29 cellular contexts compared by ENCODE assay signal in genomic region chrX:110512341-110512740, GRCh38.
"Had no signal": no experiment of that assay in that cellular context is flagged by ENCODE, and none has a peak within 500 bp of the region (broad histone marks: within the 10 kb centered on the region; RNA-seq: fewer than 3 reads in every experiment).

No MANE protein-coding gene starts in this region.

- H3K27ac ChIP-seq: stomach, suprapubic skin, testis, thoracic aorta, thyroid gland, tibial artery, tibial nerve, transverse colon, upper lobe of left lung, upper lobe of right lung, uterus, vagina had no signal

- H3K4me3 Mint-ChIP-seq: stimulated activated effector memory CD8-positive, alpha-beta T cell treated with anti-CD3 and anti-CD28 coated beads, Interleukin-12 subunit alpha, Interleukin-12 subunit beta, amount 100 ng/mL, for 72 hours; stimulated activated memory B cell treated with anti-CD40 and anti-IgM and Interleukin-4, amounts not matched to agents 10 μg/mL and 1 μg/mL and 100 μg/mL, for 72 hours; stimulated activated naive B cell treated with anti-CD40 and anti-IgM and Interleukin-4, amounts not matched to agents 10 μg/mL and 1 μg/mL and 100 μg/mL, for 72 hours; stimulated activated naive CD8-positive, alpha-beta T cell treated with anti-CD3 and anti-CD28 coated beads, Interleukin-15, amount 100 ng/mL, for 72 hours; stimulated activated naive CD8-positive, alpha-beta T cell treated with anti-CD3 and anti-CD28 coated beads, Interleukin-15, Interleukin-2, amounts not matched to agents 100 ng/mL and 50 ng/mL, for 24 hours; type B pancreatic cell had no signal

- DNase-seq: stimulated activated CD4-positive, alpha-beta T cell treated with anti-CD3 and anti-CD28 coated beads, Interleukin-2, amount 100 ng/mL, for 48 hours; stimulated activated CD4-positive, alpha-beta T cell treated with anti-CD3 and anti-CD28 coated beads, Interleukin-4, amount 100 ng/mL, for 1 hour; stimulated activated CD4-positive, alpha-beta T cell treated with anti-CD3 and anti-CD28 coated beads, Interleukin-4, amount 100 ng/mL, for 24 hours; stimulated activated CD4-positive, alpha-beta T cell treated with anti-CD3 and anti-CD28 coated beads, Interleukin-4, amount 100 ng/mL, for 4 hours; stimulated activated CD8-positive, alpha-beta memory T cell treated with anti-CD3 and anti-CD28 coated beads, Interleukin-4, amount 100 ng/mL, for 48 hours; stimulated activated naive B cell treated with anti-CD40 and anti-IgM and Interleukin-4, amounts not matched to agents 10 μg/mL and 1 μg/mL and 100 μg/mL, for 72 hours; stimulated activated naive CD4-positive, alpha-beta T cell; stimulated activated naive CD4-positive, alpha-beta T cell treated with Interleukin-2 at 50 U/mL for 16 hours; stimulated activated naive CD8-positive, alpha-beta T cell treated with anti-CD3 and anti-CD28 coated beads, Interleukin-15, amount 100 ng/mL, for 72 hours; stimulated activated naive CD8-positive, alpha-beta T cell treated with anti-CD3 and anti-CD28 coated beads, Interleukin-15, Interleukin-2, amounts not matched to agents 100 U/mL and 50 U/mL, for 24 hours; stomach; substantia nigra; testis; thyroid gland; tibial artery; transverse colon; trophoblast cell; upper lobe of left lung; upper lobe of right lung; uterus had no signal

- H3K4me3 ChIP-seq: stomach, suprapubic skin, testis, thoracic aorta, thyroid gland, tibial artery, tibial nerve, transverse colon, upper lobe of left lung, upper lobe of right lung, uterus, vagina had no signal

- H3K4me1 Mint-ChIP-seq: stimulated activated effector memory CD8-positive, alpha-beta T cell treated with anti-CD3 and anti-CD28 coated beads, Interleukin-12 subunit alpha, Interleukin-12 subunit beta, amount 100 ng/mL, for 72 hours; stimulated activated memory B cell treated with anti-CD40 and anti-IgM and Interleukin-4, amounts not matched to agents 10 μg/mL and 1 μg/mL and 100 μg/mL, for 72 hours; stimulated activated naive B cell treated with anti-CD40 and anti-IgM and Interleukin-4, amounts not matched to agents 10 μg/mL and 1 μg/mL and 100 μg/mL, for 72 hours; stimulated activated naive CD8-positive, alpha-beta T cell treated with anti-CD3 and anti-CD28 coated beads, Interleukin-15, amount 100 ng/mL, for 72 hours had no signal

- H3K36me3 Mint-ChIP-seq: stimulated activated effector memory CD8-positive, alpha-beta T cell treated with anti-CD3 and anti-CD28 coated beads, Interleukin-12 subunit alpha, Interleukin-12 subunit beta, amount 100 ng/mL, for 72 hours; stimulated activated memory B cell treated with anti-CD40 and anti-IgM and Interleukin-4, amounts not matched to agents 10 μg/mL and 1 μg/mL and 100 μg/mL, for 72 hours; stimulated activated naive B cell treated with anti-CD40 and anti-IgM and Interleukin-4, amounts not matched to agents 10 μg/mL and 1 μg/mL and 100 μg/mL, for 72 hours; type B pancreatic cell had no signal

- H3K27me3 Mint-ChIP-seq: stimulated activated memory B cell treated with anti-CD40 and anti-IgM and Interleukin-4, amounts not matched to agents 10 μg/mL and 1 μg/mL and 100 μg/mL, for 72 hours; stimulated activated naive B cell treated with anti-CD40 and anti-IgM and Interleukin-4, amounts not matched to agents 10 μg/mL and 1 μg/mL and 100 μg/mL, for 72 hours; stimulated activated naive CD8-positive, alpha-beta T cell treated with anti-CD3 and anti-CD28 coated beads, Interleukin-15, amount 100 ng/mL, for 72 hours; stimulated activated naive CD8-positive, alpha-beta T cell treated with anti-CD3 and anti-CD28 coated beads, Interleukin-15, Interleukin-2, amounts not matched to agents 100 ng/mL and 50 ng/mL, for 24 hours; type B pancreatic cell had no signal

- ATAC-seq: stimulated activated effector memory CD8-positive, alpha-beta T cell treated with anti-CD3 and anti-CD28 coated beads, Interleukin-12 subunit alpha, Interleukin-12 subunit beta, amount 100 ng/mL, for 72 hours; stimulated activated memory B cell treated with anti-CD40 and anti-IgM and Interleukin-4, amounts not matched to agents 10 μg/mL and 1 μg/mL and 100 μg/mL, for 72 hours; stimulated activated naive B cell treated with anti-CD40 and anti-IgM and Interleukin-4, amounts not matched to agents 10 μg/mL and 1 μg/mL and 100 μg/mL, for 72 hours; stimulated activated naive CD8-positive, alpha-beta T cell treated with anti-CD3 and anti-CD28 coated beads, Interleukin-15, amount 100 ng/mL, for 72 hours; stimulated activated naive CD8-positive, alpha-beta T cell treated with anti-CD3 and anti-CD28 coated beads, Interleukin-15, Interleukin-2, amounts not matched to agents 100 U/mL and 50 U/mL, for 24 hours; upper lobe of right lung had no signal

- H3K9me3 ChIP-seq: suprapubic skin, testis, thoracic aorta, thyroid gland, tibial artery, tibial nerve, transverse colon, upper lobe of left lung, upper lobe of right lung, uterus, vagina had no signal

- FAIRE-seq: urothelium cell line had no signal

- H3K27me3 ChIP-seq: suprapubic skin, testis, thyroid gland, tibial artery, transverse colon, upper lobe of left lung, upper lobe of right lung, uterus, vagina had no signal

- H3K36me3 ChIP-seq: stomach, suprapubic skin, thoracic aorta, thyroid gland, tibial artery, tibial nerve, transverse colon, upper lobe of left lung, upper lobe of right lung, uterus, vagina had no signal

- H3K27ac Mint-ChIP-seq: stimulated activated effector memory CD8-positive, alpha-beta T cell treated with anti-CD3 and anti-CD28 coated beads, Interleukin-12 subunit alpha, Interleukin-12 subunit beta, amount 100 ng/mL, for 72 hours; stimulated activated memory B cell treated with anti-CD40 and anti-IgM and Interleukin-4, amounts not matched to agents 10 μg/mL and 1 μg/mL and 100 μg/mL, for 72 hours; stimulated activated naive B cell treated with anti-CD40 and anti-IgM and Interleukin-4, amounts not matched to agents 10 μg/mL and 1 μg/mL and 100 μg/mL, for 72 hours; stimulated activated naive CD8-positive, alpha-beta T cell treated with anti-CD3 and anti-CD28 coated beads, Interleukin-15, amount 100 ng/mL, for 72 hours; stimulated activated naive CD8-positive, alpha-beta T cell treated with anti-CD3 and anti-CD28 coated beads, Interleukin-15, Interleukin-2, amounts not matched to agents 100 ng/mL and 50 ng/mL, for 24 hours; type B pancreatic cell had no signal

- H3K9me3 Mint-ChIP-seq: stimulated activated effector memory CD8-positive, alpha-beta T cell treated with anti-CD3 and anti-CD28 coated beads, Interleukin-12 subunit alpha, Interleukin-12 subunit beta, amount 100 ng/mL, for 72 hours; stimulated activated naive CD8-positive, alpha-beta T cell treated with anti-CD3 and anti-CD28 coated beads, Interleukin-15, amount 100 ng/mL, for 72 hours; stimulated activated naive CD8-positive, alpha-beta T cell treated with anti-CD3 and anti-CD28 coated beads, Interleukin-15, Interleukin-2, amounts not matched to agents 100 ng/mL and 50 ng/mL, for 24 hours; type B pancreatic cell had no signal

- H3K4me1 ChIP-seq: stomach, suprapubic skin, testis, thyroid gland, tibial artery, tibial nerve, transverse colon, upper lobe of left lung, upper lobe of right lung, uterus, vagina had no signal
